ENCODE assay signal across 1 cellular context in genomic region chr3:48465237-48465530, GRCh38.
TF ChIP-seq lines count a peak whose summit lies in the region.

No MANE protein-coding gene starts in this region.

TF ChIP-seq in IMR-90, 13 proteins besides CTCF, POLR2A, EP300 and RAD21:
- no peak for TF ChIP-seq CHD1 (IDR thresholded peaks at IDR 0.05; ENCODE audit: low read depth, low read length)
- no peak for TF ChIP-seq CEBPB (IDR thresholded peaks at IDR 0.05; ENCODE audit: low read depth, low read length)
- TF ChIP-seq ELK1 (IDR thresholded peaks at IDR 0.05; ENCODE audit: borderline replicate concordance, low read depth, low read length) = no peak
- TF ChIP-seq BHLHE40 (IDR thresholded peaks at IDR 0.05; ENCODE audit: low read depth, low read length) = no peak
- no peak for TF ChIP-seq FOS (IDR thresholded peaks at IDR 0.05; ENCODE audit: low read depth, low read length)
- TF ChIP-seq SMC3 (IDR thresholded peaks at IDR 0.05; ENCODE audit: low read depth, low read length) = no peak
- TF ChIP-seq MAZ (IDR thresholded peaks at IDR 0.05; ENCODE audit: borderline replicate concordance, low read depth, low read length) = no peak
- no peak for TF ChIP-seq USF2 (IDR thresholded peaks at IDR 0.05; ENCODE audit: low read depth, low read length)
- TF ChIP-seq NFE2L2 (IDR thresholded peaks at IDR 0.05; ENCODE audit: low read depth, low read length) = no peak
- TF ChIP-seq RFX5 (IDR thresholded peaks at IDR 0.05; ENCODE audit: low read depth, low read length) = no peak
- no peak for TF ChIP-seq RCOR1 (IDR thresholded peaks at IDR 0.05; ENCODE audit: insufficient replicate concordance, low read length)
